In genomic region chr4:6582889-6583504, GRCh38 we compare ENCODE assay signal across 8 cellular contexts. TPM values are rescaled to one million over a fixed set of nuclear protein-coding genes. Genes with fewer than 3 reads are reported as not detected.
DNase-seq lines count a peak whose midpoint lies in the region; ATAC-seq and TF ChIP-seq lines count a peak whose summit lies in the region.

No MANE protein-coding gene starts in this region.

- H3K27ac Mint-ChIP-seq in CD8-positive, alpha-beta T cell, result no peak overlapping the region
- no peak overlapping the region for H3K27ac Mint-ChIP-seq in GM23338
- H3K27ac Mint-ChIP-seq in progenitor cell of endocrine pancreas, result no peak overlapping the region

- no peak overlapping the region for H3K4me3 ChIP-seq in CD8-positive, alpha-beta T cell (ENCODE audit: low read depth, low read length)
- H3K4me3 ChIP-seq in GM23338, result no peak overlapping the region
- H3K4me3 ChIP-seq in RWPE2 (ENCODE audit: severe bottlenecking), result no peak overlapping the region
- H3K4me3 ChIP-seq in fibroblast of villous mesenchyme (ENCODE audit: low read depth, low read length), result no peak overlapping the region

- H3K4me2 ChIP-seq in GM23338, result no peak overlapping the region

- H2AFZ ChIP-seq in GM23338, result no peak overlapping the region

- peaks cover 49% of the 10 kb centered on the region for H3K36me3 ChIP-seq in CD8-positive, alpha-beta T cell (ENCODE audit: insufficient read depth, low read length)
- H3K36me3 ChIP-seq in GM23338 (ENCODE audit: insufficient read depth), result no peaks in the 10 kb centered on the region
- peaks cover 8% of the 10 kb centered on the region for H3K36me3 ChIP-seq in RWPE2 (ENCODE audit: low read depth)

- CTCF ChIA-PET in CD8-positive, alpha-beta T cell (lab: Charles Lee), result no interaction called here

- no peaks in the 10 kb centered on the region for H3K4me1 ChIP-seq in CD8-positive, alpha-beta T cell (ENCODE audit: insufficient read depth, low read length)
- H3K4me1 ChIP-seq in GM23338 (ENCODE audit: insufficient read depth) (no peaks in the 10 kb centered on the region), RWPE2 (ENCODE audit: insufficient read depth, poor library complexity, severe bottlenecking) (no peaks in the 10 kb centered on the region)

- no peaks in the 10 kb centered on the region for H3K9me3 Mint-ChIP-seq in CD8-positive, alpha-beta T cell
- peaks cover 17% of the 10 kb centered on the region for H3K9me3 Mint-ChIP-seq in GM23338
- H3K9me3 Mint-ChIP-seq in progenitor cell of endocrine pancreas (ENCODE audit: low read depth), result peaks cover 5% of the 10 kb centered on the region

- H3K27me3 ChIP-seq in CD8-positive, alpha-beta T cell (ENCODE audit: insufficient read depth, low read length), result no peaks in the 10 kb centered on the region
- H3K27me3 ChIP-seq in GM23338 (ENCODE audit: insufficient read depth) (no peaks in the 10 kb centered on the region), RWPE2 (ENCODE audit: insufficient read depth, poor library complexity, severe bottlenecking) (no peaks in the 10 kb centered on the region)

- H3K4me3 Mint-ChIP-seq in CD8-positive, alpha-beta T cell, result no peak overlapping the region
- H3K4me3 Mint-ChIP-seq in GM23338 (no peak overlapping the region), progenitor cell of endocrine pancreas (ENCODE audit: low read depth) (no peak overlapping the region)

- H3F3A ChIP-seq in GM23338 (replicated peaks; ENCODE audit: low read depth), result no peaks in the 10 kb centered on the region

- H3K36me3 Mint-ChIP-seq in CD8-positive, alpha-beta T cell, result peaks cover 89% of the 10 kb centered on the region
- H3K36me3 Mint-ChIP-seq in GM23338 (ENCODE audit: low read depth) (peaks cover 32% of the 10 kb centered on the region), progenitor cell of endocrine pancreas (ENCODE audit: insufficient read depth) (peaks cover 35% of the 10 kb centered on the region)

- H3K27ac ChIP-seq in CD8-positive, alpha-beta T cell (ENCODE audit: low read depth, low read length), result no peak overlapping the region
- H3K27ac ChIP-seq in GM23338 (ENCODE audit: low read depth) (no peak overlapping the region), RWPE2 (ENCODE audit: poor library complexity, severe bottlenecking) (no peak overlapping the region)

- H3K79me2 ChIP-seq in GM23338 (replicated peaks; ENCODE audit: insufficient read depth), result no peaks in the 10 kb centered on the region

- DNase-seq in CD8-positive, alpha-beta T cell, result no peak
- DNase-seq in GM23338 (ENCODE audit: low spot score) (peak; percentile 48), RWPE2 (ENCODE audit: low spot score) (no peak), fibroblast of villous mesenchyme (ENCODE audit: low read depth) (peak; percentile 20), LoVo (ENCODE audit: low spot score) (no peak), activated gamma-delta T cell (lab: John Stamatoyannopoulos, UW) (no peak), progenitor cell of endocrine pancreas (ENCODE audit: low spot score, unreplicated experiment) (no peak), NOMO-1 treated with dmso at 0.1 percent for 144 hours (lab: John Stamatoyannopoulos, UW; ENCODE audit: unreplicated experiment) (no peak)

- peak; percentile 34 for ATAC-seq in CD8-positive, alpha-beta T cell
- ATAC-seq in GM23338, result peak; percentile 80
- ATAC-seq in RWPE2 (ENCODE audit: low read depth), result 0 out of 3 replicates have a peak, but pooled peaks have one; percentile 41

- H3K4me1 Mint-ChIP-seq in CD8-positive, alpha-beta T cell (ENCODE audit: low read depth), result peaks cover 4% of the 10 kb centered on the region
- H3K4me1 Mint-ChIP-seq in GM23338 (no peaks in the 10 kb centered on the region), progenitor cell of endocrine pancreas (ENCODE audit: low read depth) (no peaks in the 10 kb centered on the region)

- intact Hi-C loops in CD8-positive, alpha-beta T cell (cut with DNase I, micrococcal nuclease), result no loop called here

- no peaks in the 10 kb centered on the region for H3K9me3 ChIP-seq in CD8-positive, alpha-beta T cell (ENCODE audit: low read length)
- H3K9me3 ChIP-seq in RWPE2 (ENCODE audit: severe bottlenecking), result no peaks in the 10 kb centered on the region

- H3K27me3 Mint-ChIP-seq in CD8-positive, alpha-beta T cell (ENCODE audit: low read depth), result no peaks in the 10 kb centered on the region
- peaks cover 11% of the 10 kb centered on the region for H3K27me3 Mint-ChIP-seq in GM23338 (ENCODE audit: insufficient read depth, low read depth, poor library complexity)
- no peaks in the 10 kb centered on the region for H3K27me3 Mint-ChIP-seq in progenitor cell of endocrine pancreas

- H3K9me2 ChIP-seq in GM23338 (ENCODE audit: insufficient read depth), result no peaks in the 10 kb centered on the region

- TF ChIP-seq CTCF in CD8-positive, alpha-beta T cell (IDR thresholded peaks at IDR 0.05), result no peak
- no peak for TF ChIP-seq CTCF in GM23338 (conservative IDR thresholded peaks at IDR 0.05; ENCODE audit: low read depth in 2 of 2)
- no peak for TF ChIP-seq CTCF in RWPE2 (IDR thresholded peaks at IDR 0.05; ENCODE audit: poor library complexity, severe bottlenecking)
- no peak for TF ChIP-seq CTCF in fibroblast of villous mesenchyme (IDR thresholded peaks at IDR 0.05; ENCODE audit: insufficient read depth, low read depth, low read length)
- TF ChIP-seq CTCF in progenitor cell of endocrine pancreas (IDR thresholded peaks at IDR 0.05; ENCODE audit: unreplicated experiment), result no peak

- no peaks in the 10 kb centered on the region for H4K20me1 ChIP-seq in GM23338 (replicated peaks; ENCODE audit: insufficient read depth)

- POLR2A ChIA-PET in CD8-positive, alpha-beta T cell (lab: Charles Lee), result no interaction called here

TF ChIP-seq in GM23338, 12 proteins besides CTCF, POLR2A, EP300 and RAD21 (continues in another document):
- TF ChIP-seq STAT1 (IDR thresholded peaks at IDR 0.05; ENCODE audit: unreplicated experiment) (no peak), NANOG (IDR thresholded peaks at IDR 0.05; ENCODE audit: borderline replicate concordance) (no peak), CREB1 (CRISPR knock-in tag; IDR thresholded peaks at IDR 0.05; ENCODE audit: low read depth) (no peak), POLR2AphosphoS5 (IDR thresholded peaks at IDR 0.05; ENCODE audit: low read depth) (no peak), EZH2 (IDR thresholded peaks at IDR 0.05; ENCODE audit: low read depth, unreplicated experiment) (no peak), ZNF114 (CRISPR knock-in tag; IDR thresholded peaks at IDR 0.05) (no peak), EZH2phosphoT487 (IDR thresholded peaks at IDR 0.05; ENCODE audit: unreplicated experiment) (no peak), JUNB (IDR thresholded peaks at IDR 0.05; ENCODE audit: unreplicated experiment) (no peak), ZNF331 (CRISPR knock-in tag; IDR thresholded peaks at IDR 0.05; ENCODE audit: low read depth) (no peak)
- TF ChIP-seq, protein P1, sequence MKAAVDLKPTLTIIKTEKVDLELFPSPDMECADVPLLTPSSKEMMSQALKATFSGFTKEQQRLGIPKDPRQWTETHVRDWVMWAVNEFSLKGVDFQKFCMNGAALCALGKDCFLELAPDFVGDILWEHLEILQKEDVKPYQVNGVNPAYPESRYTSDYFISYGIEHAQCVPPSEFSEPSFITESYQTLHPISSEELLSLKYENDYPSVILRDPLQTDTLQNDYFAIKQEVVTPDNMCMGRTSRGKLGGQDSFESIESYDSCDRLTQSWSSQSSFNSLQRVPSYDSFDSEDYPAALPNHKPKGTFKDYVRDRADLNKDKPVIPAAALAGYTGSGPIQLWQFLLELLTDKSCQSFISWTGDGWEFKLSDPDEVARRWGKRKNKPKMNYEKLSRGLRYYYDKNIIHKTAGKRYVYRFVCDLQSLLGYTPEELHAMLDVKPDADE (IDR thresholded peaks at IDR 0.05), result no peak
- TF ChIP-seq, protein P2, sequence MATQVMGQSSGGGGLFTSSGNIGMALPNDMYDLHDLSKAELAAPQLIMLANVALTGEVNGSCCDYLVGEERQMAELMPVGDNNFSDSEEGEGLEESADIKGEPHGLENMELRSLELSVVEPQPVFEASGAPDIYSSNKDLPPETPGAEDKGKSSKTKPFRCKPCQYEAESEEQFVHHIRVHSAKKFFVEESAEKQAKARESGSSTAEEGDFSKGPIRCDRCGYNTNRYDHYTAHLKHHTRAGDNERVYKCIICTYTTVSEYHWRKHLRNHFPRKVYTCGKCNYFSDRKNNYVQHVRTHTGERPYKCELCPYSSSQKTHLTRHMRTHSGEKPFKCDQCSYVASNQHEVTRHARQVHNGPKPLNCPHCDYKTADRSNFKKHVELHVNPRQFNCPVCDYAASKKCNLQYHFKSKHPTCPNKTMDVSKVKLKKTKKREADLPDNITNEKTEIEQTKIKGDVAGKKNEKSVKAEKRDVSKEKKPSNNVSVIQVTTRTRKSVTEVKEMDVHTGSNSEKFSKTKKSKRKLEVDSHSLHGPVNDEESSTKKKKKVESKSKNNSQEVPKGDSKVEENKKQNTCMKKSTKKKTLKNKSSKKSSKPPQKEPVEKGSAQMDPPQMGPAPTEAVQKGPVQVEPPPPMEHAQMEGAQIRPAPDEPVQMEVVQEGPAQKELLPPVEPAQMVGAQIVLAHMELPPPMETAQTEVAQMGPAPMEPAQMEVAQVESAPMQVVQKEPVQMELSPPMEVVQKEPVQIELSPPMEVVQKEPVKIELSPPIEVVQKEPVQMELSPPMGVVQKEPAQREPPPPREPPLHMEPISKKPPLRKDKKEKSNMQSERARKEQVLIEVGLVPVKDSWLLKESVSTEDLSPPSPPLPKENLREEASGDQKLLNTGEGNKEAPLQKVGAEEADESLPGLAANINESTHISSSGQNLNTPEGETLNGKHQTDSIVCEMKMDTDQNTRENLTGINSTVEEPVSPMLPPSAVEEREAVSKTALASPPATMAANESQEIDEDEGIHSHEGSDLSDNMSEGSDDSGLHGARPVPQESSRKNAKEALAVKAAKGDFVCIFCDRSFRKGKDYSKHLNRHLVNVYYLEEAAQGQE (IDR thresholded peaks at IDR 0.05; ENCODE audit: unreplicated experiment), result no peak

RNA-seq across cellular contexts. Expression of gene MAN2B2, which starts 8.0 kb away (rescaled TPM):
- total RNA-seq in CD8-positive, alpha-beta T cell, result 10 to 100 TPM; 26.4 to 26.7 TPM
- total RNA-seq in GM23338 (2014; rRNA removed; shearing (Covaris generic)), result 6.9 and 7.1 TPM in 2 replicates
- 1.6 and 2.1 TPM in 2 replicates for polyA plus RNA-seq in GM23338 (2016; fragmentation: Nextera tagmentation; extraction: Ambion mirVana)
- total RNA-seq in fibroblast of villous mesenchyme, result 13.9 and 14.2 TPM in 2 replicates
- 25.4 and 26.2 TPM in 2 replicates for total RNA-seq in progenitor cell of endocrine pancreas

RNA-seq across cellular contexts. Expression of gene MRFAP1, which starts 57.5 kb away (rescaled TPM):
- total RNA-seq in CD8-positive, alpha-beta T cell, result 100 to 1,000 TPM; 177 to 183 TPM
- total RNA-seq in GM23338 (2014; rRNA removed; shearing (Covaris generic)), result 154 and 168 TPM in 2 replicates
- 272 and 288 TPM in 2 replicates for polyA plus RNA-seq in GM23338 (2016; fragmentation: Nextera tagmentation; extraction: Ambion mirVana)
- total RNA-seq in fibroblast of villous mesenchyme, result 105 and 127 TPM in 2 replicates
- total RNA-seq in progenitor cell of endocrine pancreas, result 223 and 225 TPM in 2 replicates

Comparison
In these comparisons a context has a peak if more than half of its experiments do, and no peak if none do; other contexts are left out.
1. DNase-seq: peak in GM23338 (single experiment) and fibroblast of villous mesenchyme (single experiment); none in CD8-positive, alpha-beta T cell (0 of 7), RWPE2 (single experiment), LoVo (single experiment), activated gamma-delta T cell (single experiment), progenitor cell of endocrine pancreas (single experiment) and NOMO-1 treated with dmso at 0.1 percent for 144 hours (single experiment).
2. Peak in every context shown above with its lines, with median percentiles within 50 percentile points of each other: ATAC-seq.